Comparison of ENCODE assay signal across 12 cellular contexts in genomic region chr20:32510120-32510600, GRCh38.
DNase-seq lines count a peak whose midpoint lies in the region; ATAC-seq lines count a peak whose summit lies in the region.
"Had no signal": no experiment of that assay in that cellular context is flagged by ENCODE, and none has a peak within 500 bp of the region (broad histone marks: within the 10 kb centered on the region; RNA-seq: fewer than 3 reads in every experiment).

No MANE protein-coding gene starts in this region.

- no peaks in the 10 kb centered on the region for H3K9me3 Mint-ChIP-seq in stimulated activated naive CD8-positive, alpha-beta T cell treated with anti-CD3 and anti-CD28 coated beads, Interleukin-15, Interleukin-2, amounts not matched to agents 100 ng/mL and 50 ng/mL, for 24 hours
- H3K9me3 Mint-ChIP-seq in activated naive CD8-positive, alpha-beta T cell treated with anti-CD3 and anti-CD28 coated beads, Interleukin-2, amount 50 U/mL, for 24 hours = no peaks in the 10 kb centered on the region
- no peaks in the 10 kb centered on the region for H3K9me3 Mint-ChIP-seq in naive B cell

- H3K4me1 Mint-ChIP-seq in stimulated activated naive CD8-positive, alpha-beta T cell treated with anti-CD3 and anti-CD28 coated beads, Interleukin-15, Interleukin-2, amounts not matched to agents 100 ng/mL and 50 ng/mL, for 24 hours (ENCODE audit: low read depth) = peaks cover 95% of the 10 kb centered on the region
- peaks cover 94% of the 10 kb centered on the region for H3K4me1 Mint-ChIP-seq in activated naive CD8-positive, alpha-beta T cell treated with anti-CD3 and anti-CD28 coated beads, Interleukin-2, amount 50 U/mL, for 24 hours
- peaks cover 28 to 53% (median 40%) of the 10 kb centered on the region in 3 donors for H3K4me1 Mint-ChIP-seq in naive B cell

- no peak overlapping the region for H3K27ac ChIP-seq in GM23248
- H3K27ac ChIP-seq: C4-2B, colonic mucosa had no signal

- DNase-seq in stimulated activated naive CD8-positive, alpha-beta T cell treated with anti-CD3 and anti-CD28 coated beads, Interleukin-15, Interleukin-2, amounts not matched to agents 100 U/mL and 50 U/mL, for 24 hours = no peak
- DNase-seq in activated naive CD8-positive, alpha-beta T cell treated with anti-CD3 and anti-CD28 coated beads, Interleukin-2, amount 50 U/mL, for 24 hours = no peak
- DNase-seq in naive B cell (no peak), GM23248 (no peak), dermis blood vessel endothelial cell (no peak), NCI-H2029 (lab: John Stamatoyannopoulos, UW) (no peak)
- DNase-seq: colonic mucosa, foreskin melanocyte, NCI-H1436 treated with DMSO at 0.1 percent for 48 hours had no signal

- in situ Hi-C loops in GM23248 (cut with MboI) = loop anchor here (10.0 kb wide), 1 partner anchor 145 kb away; no protein-coding TSS in a partner anchor

- no peaks in the 10 kb centered on the region for H3K79me2 ChIP-seq in GM23248 (ENCODE audit: insufficient read depth)

- peak overlapping the region; percentile 94 for H3K27ac Mint-ChIP-seq in stimulated activated naive CD8-positive, alpha-beta T cell treated with anti-CD3 and anti-CD28 coated beads, Interleukin-15, Interleukin-2, amounts not matched to agents 100 ng/mL and 50 ng/mL, for 24 hours
- H3K27ac Mint-ChIP-seq in activated naive CD8-positive, alpha-beta T cell treated with anti-CD3 and anti-CD28 coated beads, Interleukin-2, amount 50 U/mL, for 24 hours = peak overlapping the region; percentile 79
- peak overlapping the region in 5 of 6 donors; percentile 69 to 83 (median 72) for H3K27ac Mint-ChIP-seq in naive B cell

- H4K20me1 ChIP-seq in GM23248 (ENCODE audit: insufficient read depth) = no peaks in the 10 kb centered on the region

- H3K4me3 Mint-ChIP-seq in stimulated activated naive CD8-positive, alpha-beta T cell treated with anti-CD3 and anti-CD28 coated beads, Interleukin-15, Interleukin-2, amounts not matched to agents 100 ng/mL and 50 ng/mL, for 24 hours = peak overlapping the region; percentile 79
- H3K4me3 Mint-ChIP-seq in activated naive CD8-positive, alpha-beta T cell treated with anti-CD3 and anti-CD28 coated beads, Interleukin-2, amount 50 U/mL, for 24 hours = peak overlapping the region; percentile 76
- H3K4me3 Mint-ChIP-seq in naive B cell = peak overlapping the region; percentile 18 to 87 (median 73)

- no peaks in the 10 kb centered on the region for H3K27me3 ChIP-seq in GM23248 (replicated peaks; ENCODE audit: insufficient read depth)
- H3K27me3 ChIP-seq: colonic mucosa had no signal

- no peaks in the 10 kb centered on the region for H3K36me3 ChIP-seq in GM23248 (ENCODE audit: low read depth)
- H3K36me3 ChIP-seq: colonic mucosa had no signal

- H3F3A ChIP-seq in GM23248 (ENCODE audit: insufficient read depth) = no peaks in the 10 kb centered on the region

- 63 to 68% methylated on average over 15 of the region's 15 CpGs for WGBS in GM23248 (ENCODE audit: low coverage in 1 of 2, low lambda C conversion rate in 2 of 2, missing lambda C conversion rate in 2 of 2), 2 experiments

- H2AFZ ChIP-seq in GM23248 = no peak overlapping the region

- no peak overlapping the region for H3K9ac ChIP-seq in GM23248

- ATAC-seq in stimulated activated naive CD8-positive, alpha-beta T cell treated with anti-CD3 and anti-CD28 coated beads, Interleukin-15, Interleukin-2, amounts not matched to agents 100 U/mL and 50 U/mL, for 24 hours = no peak
- peak; percentile 8 for ATAC-seq in activated naive CD8-positive, alpha-beta T cell treated with anti-CD3 and anti-CD28 coated beads, Interleukin-2, amount 50 U/mL, for 24 hours
- ATAC-seq in naive B cell (ENCODE audit: low read depth in 2 of 2) = no peak
- ATAC-seq in GM21526 (IDR thresholded peaks at IDR 0.05; ENCODE audit: low FRiP score, unreplicated experiment) = no peak

- H3K4me2 ChIP-seq in GM23248 (ENCODE audit: unreplicated experiment) = no peak overlapping the region

- no peaks in the 10 kb centered on the region for H3K9me2 ChIP-seq in GM23248 (ENCODE audit: insufficient read depth)

- H3K36me3 Mint-ChIP-seq in stimulated activated naive CD8-positive, alpha-beta T cell treated with anti-CD3 and anti-CD28 coated beads, Interleukin-15, Interleukin-2, amounts not matched to agents 100 ng/mL and 50 ng/mL, for 24 hours (ENCODE audit: low read depth) = peaks cover 6% of the 10 kb centered on the region
- peaks cover 8% of the 10 kb centered on the region for H3K36me3 Mint-ChIP-seq in activated naive CD8-positive, alpha-beta T cell treated with anti-CD3 and anti-CD28 coated beads, Interleukin-2, amount 50 U/mL, for 24 hours (ENCODE audit: low read depth)
- no peaks in the 10 kb centered on the region for H3K36me3 Mint-ChIP-seq in naive B cell

- H3K4me1 ChIP-seq in GM23248 (ENCODE audit: insufficient read depth) = no peaks in the 10 kb centered on the region
- H3K4me1 ChIP-seq: colonic mucosa had no signal

- H3K9me3 ChIP-seq in GM23248 (ENCODE audit: low read depth) = no peaks in the 10 kb centered on the region
- H3K9me3 ChIP-seq: colonic mucosa had no signal

- H3K27me3 Mint-ChIP-seq in stimulated activated naive CD8-positive, alpha-beta T cell treated with anti-CD3 and anti-CD28 coated beads, Interleukin-15, Interleukin-2, amounts not matched to agents 100 ng/mL and 50 ng/mL, for 24 hours = no peaks in the 10 kb centered on the region
- no peaks in the 10 kb centered on the region for H3K27me3 Mint-ChIP-seq in activated naive CD8-positive, alpha-beta T cell treated with anti-CD3 and anti-CD28 coated beads, Interleukin-2, amount 50 U/mL, for 24 hours
- H3K27me3 Mint-ChIP-seq in naive B cell = no peaks in the 10 kb centered on the region

- H3K4me3 ChIP-seq in GM23248 = no peak overlapping the region
- H3K4me3 ChIP-seq: colonic mucosa had no signal
